ENCODE assay signal across 21 cellular contexts in the genomic region with DNA sequence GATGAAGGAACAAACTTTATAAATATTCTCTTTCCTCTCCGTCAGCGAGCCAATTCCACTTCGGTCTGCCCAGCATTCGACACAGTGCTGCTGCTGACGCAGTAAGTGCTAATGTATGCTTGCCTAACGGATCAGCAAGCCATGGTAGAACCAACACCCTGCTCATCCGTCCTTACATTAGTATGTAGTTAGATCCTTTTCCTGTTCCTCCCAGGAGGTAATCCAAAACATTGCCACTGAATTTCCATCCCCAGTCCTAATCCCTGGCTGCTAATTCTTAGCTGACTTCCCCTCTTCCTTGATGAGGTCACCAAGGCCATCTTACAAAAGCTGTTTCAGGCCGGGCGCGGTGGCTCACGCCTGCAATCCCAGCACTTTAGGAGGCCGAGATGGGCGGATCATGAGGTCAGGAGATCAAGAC.
DNase-seq lines count a peak whose midpoint lies in the region; FAIRE-seq and TF ChIP-seq lines count a peak whose summit lies in the region.
"Had no signal": no experiment of that assay in that cellular context is flagged by ENCODE, and none has a peak within 500 bp of the region (broad histone marks: within the 10 kb centered on the region; RNA-seq: fewer than 3 reads in every experiment).

No MANE protein-coding gene starts in this region.

- no peaks in the 10 kb centered on the region for H4K20me1 ChIP-seq in endothelial cell of umbilical vein (replicated peaks; ENCODE audit: control insufficient read depth, extremely low read depth, insufficient read depth, low read length)

- no peaks in the 10 kb centered on the region for H3K9me1 ChIP-seq in endothelial cell of umbilical vein (replicated peaks; ENCODE audit: control insufficient read depth, extremely low read depth, insufficient read depth, low read length)

- dilution Hi-C loops in endothelial cell of umbilical vein (cut with MboI; ENCODE audit: extremely low pct_ligation_motif_present, low sequenced_read_pairs), result no loop called here

- H3K9ac ChIP-seq in endothelial cell of umbilical vein (replicated peaks; ENCODE audit: extremely low read depth, insufficient read depth, low read length) (no peak overlapping the region), mucosa of rectum (ENCODE audit: low read depth in 1 of 2, low read length in 2 of 2) (no peak overlapping the region)

- H3K4me3 ChIP-seq in endothelial cell of umbilical vein (replicated peaks in 1 of 3; ENCODE audit: insufficient read depth in 1 of 3, low read depth in 1 of 3, low read length in 3 of 3) (no peak overlapping the region), mucosa of rectum (ENCODE audit: low read length in 2 of 2) (no peak overlapping the region), thyroid gland (replicated peaks in 1 of 3) (no peak overlapping the region), uterus (no peak overlapping the region)
- H3K4me3 ChIP-seq: testis had no signal

- no peaks in the 10 kb centered on the region for H3K9me3 ChIP-seq in endothelial cell of umbilical vein (replicated peaks; ENCODE audit: control insufficient read depth, insufficient read depth, low read length)
- no peaks in the 10 kb centered on the region for H3K9me3 ChIP-seq in mucosa of rectum (ENCODE audit: control insufficient read depth in 2 of 2, low read length in 2 of 2)
- no peaks in the 10 kb centered on the region for H3K9me3 ChIP-seq in thyroid gland
- no peaks in the 10 kb centered on the region for H3K9me3 ChIP-seq in uterus
- H3K9me3 ChIP-seq: testis had no signal

- 82 to 84% methylated on average over 13 of the region's 13 CpGs for WGBS in thyroid gland, 2 donors

- peaks cover 39% of the 10 kb centered on the region for H3K4me1 ChIP-seq in endothelial cell of umbilical vein (ENCODE audit: control insufficient read depth, extremely low read depth, insufficient read depth, low read length)
- peaks cover 0 to 8% of the 10 kb centered on the region in 2 donors for H3K4me1 ChIP-seq in mucosa of rectum (ENCODE audit: control insufficient read depth in 2 of 2, insufficient read depth in 2 of 2, low read length in 2 of 2)
- peaks cover 32 to 34% of the 10 kb centered on the region in 2 donors for H3K4me1 ChIP-seq in thyroid gland
- peaks cover 3 to 4% of the 10 kb centered on the region in 2 donors for H3K4me1 ChIP-seq in uterus

- CTCF ChIA-PET in endothelial cell of umbilical vein (lab: Charles Lee), result interaction anchor here (0.8 to 1.4 kb wide), 2 partner anchors 12 to 29 kb away, joined by 3 read pairs; no protein-coding TSS in a partner anchor

- H3K27ac ChIP-seq in endothelial cell of umbilical vein (ENCODE audit: insufficient read depth, low read depth, low read length), result peak overlapping the region; percentile 11
- H3K27ac ChIP-seq in mucosa of rectum (ENCODE audit: low read depth in 2 of 2, low read length in 2 of 2), result peak overlapping the region; percentile 38 to 57
- H3K27ac ChIP-seq in thyroid gland, result peak overlapping the region in 2 of 3 donors; percentile 27 to 45
- H3K27ac ChIP-seq in uterus, result peak overlapping the region in 1 of 2 donors; percentile 44
- H3K27ac ChIP-seq: RWPE1, testis had no signal

- peak overlapping the region; percentile 6 for H3K4me2 ChIP-seq in endothelial cell of umbilical vein (ENCODE audit: insufficient read depth, low read length)

- BruUV-seq in endothelial cell of umbilical vein (replicated peaks; lab: Mats Ljungman, UMichigan), result no TSS peak

- H3K79me2 ChIP-seq in endothelial cell of umbilical vein (ENCODE audit: control insufficient read depth, insufficient read depth, low read length), result peaks cover 92% of the 10 kb centered on the region

- peak; percentile 60 for FAIRE-seq in endothelial cell of umbilical vein (lab: Jason Lieb, UNC)
- FAIRE-seq: GM18507, small intestine had no signal

- intact Hi-C loops in endothelial cell of umbilical vein (cut with micrococcal nuclease), result no loop called here
- intact Hi-C loops in thyroid gland (cut with DNase I), result no loop called here
- intact Hi-C loops in uterus (cut with DNase I; ENCODE audit: low total_unique reads), result no loop called here

- no peaks in the 10 kb centered on the region for H3K36me3 ChIP-seq in endothelial cell of umbilical vein (ENCODE audit: control insufficient read depth in 2 of 2, extremely low read depth in 1 of 2, insufficient read depth in 2 of 2, low read length in 2 of 2)
- no peaks in the 10 kb centered on the region for H3K36me3 ChIP-seq in mucosa of rectum (ENCODE audit: control insufficient read depth in 2 of 2, insufficient read depth in 2 of 2, low read length in 2 of 2)
- H3K36me3 ChIP-seq in thyroid gland, result no peaks in the 10 kb centered on the region
- no peaks in the 10 kb centered on the region for H3K36me3 ChIP-seq in uterus

- H3K27me3 ChIP-seq in endothelial cell of umbilical vein (ENCODE audit: control insufficient read depth in 2 of 2, insufficient read depth in 2 of 2, low read length in 2 of 2) (no peaks in the 10 kb centered on the region), mucosa of rectum (ENCODE audit: control insufficient read depth in 2 of 2, insufficient read depth in 2 of 2, low read length in 2 of 2) (no peaks in the 10 kb centered on the region), thyroid gland (no peaks in the 10 kb centered on the region), uterus (no peaks in the 10 kb centered on the region)
- H3K27me3 ChIP-seq: testis had no signal

- TF ChIP-seq CTCF in endothelial cell of umbilical vein (IDR thresholded peaks at IDR 0.05; ENCODE audit: extremely low read depth in 1 of 2, insufficient read depth in 1 of 2, low read depth in 1 of 2, low read length in 2 of 2), result no peak
- no peak for TF ChIP-seq CTCF in thyroid gland (IDR thresholded peaks at IDR 0.05)
- TF ChIP-seq CTCF in uterus (IDR thresholded peaks at IDR 0.05), result no peak

- DNase-seq in NCI-H82 (lab: John Stamatoyannopoulos, UW) (peak; percentile 62), endothelial cell of umbilical vein (ENCODE audit: low read depth, low spot score) (peak; percentile 63), thyroid gland (no peak), NCI-H1436 treated with DMSO at 0.1 percent for 48 hours (lab: John Stamatoyannopoulos, UW) (no peak), NCI-H2171 treated with DMSO at 0.1 percent for 48 hours (lab: John Stamatoyannopoulos, UW) (no peak), NCI-H526 treated with DMSO at 0.1 percent for 48 hours (lab: John Stamatoyannopoulos, UW) (no peak), uterus (no peak)
- DNase-seq: activated CD4-positive, alpha-beta T cell treated with anti-CD3 and anti-CD28 coated beads, Interleukin-2, amount 10 ng/mL, durations not matched to agents 24 days and 14 days; activated gamma-delta T cell treated with Interleukin-2 at 50 U/mL for 16 hours; caudate nucleus; DND-41; effector CD8-positive, alpha-beta T cell; left cardiac atrium; NCI-H146; NCI-H446; small intestine; SW 1271; testis had no signal

- H2AFZ ChIP-seq in endothelial cell of umbilical vein (ENCODE audit: low read depth, low read length), result no peak overlapping the region

- TF ChIP-seq POLR2A in endothelial cell of umbilical vein (IDR thresholded peaks at IDR 0.05; ENCODE audit: low read depth, low read length) (no peak), thyroid gland (IDR thresholded peaks at IDR 0.05) (no peak), uterus (IDR thresholded peaks at IDR 0.05) (no peak)

- POLR2A ChIA-PET in endothelial cell of umbilical vein (lab: Charles Lee), result no interaction called here

TF ChIP-seq in endothelial cell of umbilical vein, 7 proteins besides CTCF, POLR2A, EP300 and RAD21:
- TF ChIP-seq MYC (IDR thresholded peaks at IDR 0.05; ENCODE audit: low read depth, low read length) (no peak), FOS (IDR thresholded peaks at IDR 0.05; ENCODE audit: borderline replicate concordance, insufficient read depth, low read length) (no peak), GATA2 (IDR thresholded peaks at IDR 0.05; ENCODE audit: insufficient read depth, insufficient read length, low read depth, low read length) (no peak), JUN (IDR thresholded peaks at IDR 0.05; ENCODE audit: borderline replicate concordance, insufficient read depth, insufficient read length, low read depth) (no peak), POLR2AphosphoS5 (IDR thresholded peaks at IDR 0.05; ENCODE audit: insufficient read depth, low read depth, low read length) (no peak), EZH2 (IDR thresholded peaks at IDR 0.05; ENCODE audit: borderline replicate concordance, low read depth, low read length, severe bottlenecking) (no peak)
- TF ChIP-seq, protein P1, sequence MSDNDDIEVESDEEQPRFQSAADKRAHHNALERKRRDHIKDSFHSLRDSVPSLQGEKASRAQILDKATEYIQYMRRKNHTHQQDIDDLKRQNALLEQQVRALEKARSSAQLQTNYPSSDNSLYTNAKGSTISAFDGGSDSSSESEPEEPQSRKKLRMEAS (IDR thresholded peaks at IDR 0.05; ENCODE audit: insufficient read depth, insufficient read length), result no peak

Comparison
In these comparisons a context has a peak if more than half of its experiments do, and no peak if none do; other contexts are left out.
1. DNase-seq: peak in NCI-H82 (single experiment) and endothelial cell of umbilical vein (single experiment); none in thyroid gland (0 of 2), NCI-H1436 treated with DMSO at 0.1 percent for 48 hours (single experiment), NCI-H2171 treated with DMSO at 0.1 percent for 48 hours (single experiment), NCI-H526 treated with DMSO at 0.1 percent for 48 hours (single experiment) and uterus (0 of 2).